In the genomic region with DNA sequence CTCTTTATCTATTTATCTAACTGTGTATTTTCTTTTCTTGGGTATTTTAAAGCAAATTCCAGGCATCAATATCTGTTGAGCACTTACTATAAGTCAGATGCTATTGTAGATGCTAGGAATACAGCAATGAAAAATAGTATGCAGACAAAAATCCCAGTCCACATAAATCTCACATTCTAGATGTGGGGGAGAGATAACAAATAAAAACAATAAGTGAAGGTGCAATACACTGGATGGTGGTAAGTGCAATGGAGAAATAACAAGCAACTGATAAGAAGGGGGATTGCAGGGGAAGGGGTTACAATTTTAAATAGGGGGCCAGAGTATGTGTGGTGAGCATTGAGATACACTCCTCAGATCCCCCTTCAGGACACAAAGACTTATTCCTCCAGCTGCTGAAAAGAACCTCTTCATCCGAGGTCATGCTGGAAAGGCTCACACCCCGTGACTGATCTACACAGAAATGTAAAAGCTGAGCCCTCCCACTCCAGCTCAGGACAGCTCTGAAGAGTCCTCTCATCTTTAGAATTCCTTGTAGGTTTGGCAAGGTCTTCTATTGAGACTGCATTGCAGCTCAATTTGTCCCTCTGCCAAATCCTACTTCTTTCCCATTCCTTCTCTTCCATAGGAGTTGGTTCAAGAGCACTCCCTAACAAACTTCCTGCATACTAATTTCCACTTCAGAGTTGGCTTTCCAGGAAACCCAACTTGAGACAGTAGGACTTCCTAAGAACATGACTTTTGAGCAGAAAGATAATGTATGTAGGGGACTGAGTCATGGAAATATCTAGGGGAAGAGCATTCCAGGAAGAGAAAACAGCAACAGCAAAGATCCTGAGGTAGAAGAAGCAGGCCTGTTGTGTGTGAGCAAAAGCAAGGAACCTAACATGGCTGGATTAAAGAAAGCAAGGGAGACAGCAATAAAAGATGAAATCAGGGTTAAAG, we compare ENCODE assay signal across 2 cellular contexts.
TF ChIP-seq lines count a peak whose summit lies in the region.

No MANE protein-coding gene starts in this region.

TF ChIP-seq in K562, 482 proteins besides CTCF, POLR2A, EP300 and RAD21 (continues in another document):
- peak; percentile 61; the same call in 1 of the 2 replicates for TF ChIP-seq ARID1B (IDR thresholded peaks at IDR 0.05)
- peak; percentile 85 for TF ChIP-seq FOSL1 (tag; conservative IDR thresholded peaks at IDR 0.05)
- TF ChIP-seq IFI16 (CRISPR knock-in tag; IDR thresholded peaks at IDR 0.05): 0 out of 2 replicates have a peak, but pooled peaks have one; percentile 21
- no peak for TF ChIP-seq ZNF253 (CRISPR knock-in tag; conservative IDR thresholded peaks at IDR 0.05)
- no peak for TF ChIP-seq PTBP1 (IDR thresholded peaks at IDR 0.05; ENCODE audit: low read depth, low read length)
- no peak for TF ChIP-seq SP1 (CRISPR knock-in tag; IDR thresholded peaks at IDR 0.05)
- TF ChIP-seq ZBTB7A (IDR thresholded peaks at IDR 0.05; ENCODE audit: borderline replicate concordance, control insufficient read depth, low read depth, low read length): no peak
- TF ChIP-seq KDM1A (IDR thresholded peaks at IDR 0.05): peak; percentile 48 to 63
- TF ChIP-seq E2F6 (IDR thresholded peaks at IDR 0.05; ENCODE audit: borderline replicate concordance in 1 of 2, extremely low read depth in 1 of 2, insufficient read depth in 1 of 2, insufficient read length in 1 of 2, low read depth in 1 of 2, low read length in 1 of 2, poor library complexity in 1 of 2, severe bottlenecking in 1 of 2): no peak
- TF ChIP-seq CEBPB (tag; IDR thresholded peaks at IDR 0.05): no peak
- TF ChIP-seq ZBED1 (IDR thresholded peaks at IDR 0.05): no peak
- TF ChIP-seq, protein P1, sequence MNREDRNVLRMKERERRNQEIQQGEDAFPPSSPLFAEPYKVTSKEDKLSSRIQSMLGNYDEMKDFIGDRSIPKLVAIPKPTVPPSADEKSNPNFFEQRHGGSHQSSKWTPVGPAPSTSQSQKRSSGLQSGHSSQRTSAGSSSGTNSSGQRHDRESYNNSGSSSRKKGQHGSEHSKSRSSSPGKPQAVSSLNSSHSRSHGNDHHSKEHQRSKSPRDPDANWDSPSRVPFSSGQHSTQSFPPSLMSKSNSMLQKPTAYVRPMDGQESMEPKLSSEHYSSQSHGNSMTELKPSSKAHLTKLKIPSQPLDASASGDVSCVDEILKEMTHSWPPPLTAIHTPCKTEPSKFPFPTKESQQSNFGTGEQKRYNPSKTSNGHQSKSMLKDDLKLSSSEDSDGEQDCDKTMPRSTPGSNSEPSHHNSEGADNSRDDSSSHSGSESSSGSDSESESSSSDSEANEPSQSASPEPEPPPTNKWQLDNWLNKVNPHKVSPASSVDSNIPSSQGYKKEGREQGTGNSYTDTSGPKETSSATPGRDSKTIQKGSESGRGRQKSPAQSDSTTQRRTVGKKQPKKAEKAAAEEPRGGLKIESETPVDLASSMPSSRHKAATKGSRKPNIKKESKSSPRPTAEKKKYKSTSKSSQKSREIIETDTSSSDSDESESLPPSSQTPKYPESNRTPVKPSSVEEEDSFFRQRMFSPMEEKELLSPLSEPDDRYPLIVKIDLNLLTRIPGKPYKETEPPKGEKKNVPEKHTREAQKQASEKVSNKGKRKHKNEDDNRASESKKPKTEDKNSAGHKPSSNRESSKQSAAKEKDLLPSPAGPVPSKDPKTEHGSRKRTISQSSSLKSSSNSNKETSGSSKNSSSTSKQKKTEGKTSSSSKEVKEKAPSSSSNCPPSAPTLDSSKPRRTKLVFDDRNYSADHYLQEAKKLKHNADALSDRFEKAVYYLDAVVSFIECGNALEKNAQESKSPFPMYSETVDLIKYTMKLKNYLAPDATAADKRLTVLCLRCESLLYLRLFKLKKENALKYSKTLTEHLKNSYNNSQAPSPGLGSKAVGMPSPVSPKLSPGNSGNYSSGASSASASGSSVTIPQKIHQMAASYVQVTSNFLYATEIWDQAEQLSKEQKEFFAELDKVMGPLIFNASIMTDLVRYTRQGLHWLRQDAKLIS (CRISPR knock-in tag; IDR thresholded peaks at IDR 0.05): no peak
- TF ChIP-seq COPS2 (conservative IDR thresholded peaks at IDR 0.05): no peak
- TF ChIP-seq ZNF217 (CRISPR knock-in tag; IDR thresholded peaks at IDR 0.05): no peak
- TF ChIP-seq L3MBTL2 (IDR thresholded peaks at IDR 0.05): no peak
- TF ChIP-seq FIP1L1 (IDR thresholded peaks at IDR 0.05; ENCODE audit: low read depth, low read length, poor library complexity, severe bottlenecking): no peak
- TF ChIP-seq ZNF584 (CRISPR knock-in tag; IDR thresholded peaks at IDR 0.05; ENCODE audit: low read depth): no peak
- TF ChIP-seq RBM39 (optimal IDR thresholded peaks at IDR 0.05; ENCODE audit: low read depth, low read length): no peak
- no peak for TF ChIP-seq GTF2F1 (IDR thresholded peaks at IDR 0.05; ENCODE audit: low read depth, low read length)
- no peak for TF ChIP-seq ZNF79 (CRISPR knock-in tag; IDR thresholded peaks at IDR 0.05; ENCODE audit: low read depth)
- no peak for TF ChIP-seq NR0B1 (IDR thresholded peaks at IDR 0.05; ENCODE audit: partially characterized antibody)
- no peak for TF ChIP-seq MECOM (CRISPR knock-in tag; IDR thresholded peaks at IDR 0.05)
- TF ChIP-seq MXI1 (IDR thresholded peaks at IDR 0.05; ENCODE audit: low read depth, low read length): no peak
- no peak for TF ChIP-seq ZNF146 (CRISPR knock-in tag; IDR thresholded peaks at IDR 0.05; ENCODE audit: unreplicated experiment)
- TF ChIP-seq ILF3 (IDR thresholded peaks at IDR 0.05; ENCODE audit: borderline replicate concordance): no peak
- TF ChIP-seq ZNF589 (CRISPR knock-in tag; IDR thresholded peaks at IDR 0.05; ENCODE audit: low read depth): no peak
- no peak for TF ChIP-seq TAF9B (IDR thresholded peaks at IDR 0.05; ENCODE audit: partially characterized antibody)
- TF ChIP-seq GATA2 (CRISPR knock-in tag; IDR thresholded peaks at IDR 0.05): peak; percentile 36; the same call in 1 of the 2 replicates
- no peak for TF ChIP-seq ZNF143 (CRISPR knock-in tag; IDR thresholded peaks at IDR 0.05)
- no peak for TF ChIP-seq CSDE1 (IDR thresholded peaks at IDR 0.05)

TF ChIP-seq in HEK293T, 16 proteins besides CTCF, POLR2A, EP300 and RAD21 (continued from another document):
- TF ChIP-seq FOXA1 (IDR thresholded peaks at IDR 0.05) (no peak), FOXK2 (IDR thresholded peaks at IDR 0.05) (no peak)
